In the genomic region with DNA sequence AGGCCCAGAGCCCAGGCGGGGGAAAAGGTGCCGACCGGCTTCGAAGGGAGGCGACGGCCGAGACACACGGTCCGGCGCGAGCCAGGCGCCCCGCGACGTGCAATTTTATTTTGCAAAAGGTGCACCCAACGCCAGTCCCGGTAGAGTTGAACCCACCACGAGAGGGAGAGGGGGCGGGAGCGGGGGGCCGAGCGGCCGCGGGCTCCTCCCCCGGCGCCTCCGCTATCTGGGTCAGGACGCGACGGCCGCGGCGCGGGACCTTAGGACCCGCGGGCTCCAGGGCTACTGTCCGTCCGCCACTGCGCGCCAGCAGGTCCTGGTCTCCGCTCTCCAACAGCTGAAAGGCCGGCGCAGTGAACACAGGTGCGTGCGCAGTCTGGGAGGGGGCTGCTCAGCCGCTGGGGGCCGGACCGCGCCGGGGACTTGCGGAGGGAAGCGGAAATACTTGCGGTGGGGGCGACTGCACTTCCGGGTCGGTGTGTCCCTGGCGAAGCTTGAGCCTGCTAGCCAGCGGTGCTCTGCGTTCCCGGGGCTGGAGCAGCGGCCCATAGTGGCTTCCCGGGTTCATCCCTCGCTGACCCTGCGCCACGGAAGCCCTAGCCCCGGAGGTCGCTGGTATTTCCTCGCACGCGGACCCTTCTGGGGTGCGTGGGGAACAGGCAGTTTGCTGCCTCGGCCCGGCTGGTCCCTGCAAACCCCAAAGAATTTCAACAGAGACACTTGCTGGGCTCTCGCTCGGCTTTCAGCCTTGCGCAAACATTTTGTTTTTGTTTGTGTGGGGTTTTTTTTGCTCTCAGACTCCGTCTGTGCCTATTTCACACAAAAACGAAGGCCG, we compare ENCODE assay signal across 8 cellular contexts. TPM values are rescaled to one million over a fixed set of nuclear protein-coding genes. Genes with fewer than 3 reads are reported as not detected.
DNase-seq lines count a peak whose midpoint lies in the region; ATAC-seq, FAIRE-seq and TF ChIP-seq lines count a peak whose summit lies in the region.

Gene RMDN2 (plus strand): TSS at position 225 of the 835 bp plus-strand sequence. CDS start 3,991 bp downstream, outside the sequence.

- peak within 1 kb of the TSS; percentile 87 for H3K4me3 Mint-ChIP-seq in T-helper 2 cell treated with Interferon-gamma antibody and Interleukin-4, amounts not matched to agents 5 μg/mL and 100 μg/mL, for 36 hours

- intact Hi-C loops in ascending aorta (cut with DNase I), result no loop called here

- TF ChIP-seq POLR2A in GM12892 (IDR thresholded peaks at IDR 0.05; ENCODE audit: low read depth, low read length), result peak; percentile 93

- H3K9me3 ChIP-seq in ascending aorta, result no peaks in the 10 kb centered on the region

- peak within 1 kb of the TSS; percentile 81 for H3K27ac Mint-ChIP-seq in T-helper 2 cell treated with Interferon-gamma antibody and Interleukin-4, amounts not matched to agents 5 μg/mL and 100 μg/mL, for 36 hours

- no peak for TF ChIP-seq CTCF in ascending aorta (IDR thresholded peaks at IDR 0.05)

- peak; percentile 93 for ATAC-seq in HG02798 (IDR thresholded peaks at IDR 0.05; ENCODE audit: poor library complexity, unreplicated experiment)

- FAIRE-seq in GM12892 (lab: Jason Lieb, UNC), result peak; percentile 94

- no peaks in the 10 kb centered on the region for H3K27me3 ChIP-seq in ascending aorta

- peaks cover 6% of the 10 kb centered on the region for H3K4me1 Mint-ChIP-seq in T-helper 2 cell treated with Interferon-gamma antibody and Interleukin-4, amounts not matched to agents 5 μg/mL and 100 μg/mL, for 36 hours (ENCODE audit: low read depth)

- peaks cover 2% of the 10 kb centered on the region for H3K36me3 Mint-ChIP-seq in T-helper 2 cell treated with Interferon-gamma antibody and Interleukin-4, amounts not matched to agents 5 μg/mL and 100 μg/mL, for 36 hours (ENCODE audit: low read depth)

- no peaks in the 10 kb centered on the region for H3K36me3 ChIP-seq in ascending aorta

- H3K27me3 Mint-ChIP-seq in T-helper 2 cell treated with Interferon-gamma antibody and Interleukin-4, amounts not matched to agents 5 μg/mL and 100 μg/mL, for 36 hours (ENCODE audit: low read depth), result peaks cover 59% of the 10 kb centered on the region

- no peaks in the 10 kb centered on the region for H3K9me3 Mint-ChIP-seq in T-helper 2 cell treated with Interferon-gamma antibody and Interleukin-4, amounts not matched to agents 5 μg/mL and 100 μg/mL, for 36 hours

- peak within 1 kb of the TSS; percentile 88 to 91 for H3K27ac ChIP-seq in ascending aorta

- H3K4me1 ChIP-seq in ascending aorta, result peaks cover 0 to 7% of the 10 kb centered on the region in 2 donors

- DNase-seq in GM12892 (ENCODE audit: insufficient read length) (peak; percentile 69), NCI-H187 treated with DMSO at 0.1 percent for 48 hours (lab: John Stamatoyannopoulos, UW) (peak; percentile 70), ascending aorta (ENCODE audit: low spot score in 2 of 2) (peak; percentile 49 to 91), hepatic stellate cell (ENCODE audit: low spot score) (peak; percentile 81), renal cortical epithelial cell (ENCODE audit: low read depth) (peak; percentile 81), NCI-H1105 (lab: John Stamatoyannopoulos, UW) (no peak)
- DNase-seq in T-helper 2 cell treated with Interferon-gamma antibody and Interleukin-4, amounts not matched to agents 5 μg/mL and 100 μg/mL, for 36 hours (ENCODE audit: low spot score), result peak; percentile 77

- peak within 1 kb of the TSS; percentile 83 to 84 for H3K4me3 ChIP-seq in ascending aorta

RNA-seq across cellular contexts. Expression of gene RMDN2, which starts in this region (rescaled TPM):
- polyA plus RNA-seq in GM12892 (2012; ENCODE audit: missing spikeins), result 9.3 TPM
- total RNA-seq in ascending aorta (0.21 TPM), renal cortical epithelial cell (5.2 and 18.1 TPM in 2 replicates)

Comparison
In these comparisons a context has a peak if more than half of its experiments do, and no peak if none do; other contexts are left out.
1. Peak in DNase-seq, H3K4me3 ChIP-seq and H3K27ac ChIP-seq in ascending aorta; RNA of the gene not detected or under 1 TPM.